ENCODE assay signal across 1 cellular context in genomic region chr6:49453221-49453620, GRCh38.
TF ChIP-seq lines count a peak whose summit lies in the region.

No MANE protein-coding gene starts in this region.

TF ChIP-seq in GM23338, 12 proteins besides CTCF, POLR2A, EP300 and RAD21 (continued from another document):
- TF ChIP-seq, protein P1, sequence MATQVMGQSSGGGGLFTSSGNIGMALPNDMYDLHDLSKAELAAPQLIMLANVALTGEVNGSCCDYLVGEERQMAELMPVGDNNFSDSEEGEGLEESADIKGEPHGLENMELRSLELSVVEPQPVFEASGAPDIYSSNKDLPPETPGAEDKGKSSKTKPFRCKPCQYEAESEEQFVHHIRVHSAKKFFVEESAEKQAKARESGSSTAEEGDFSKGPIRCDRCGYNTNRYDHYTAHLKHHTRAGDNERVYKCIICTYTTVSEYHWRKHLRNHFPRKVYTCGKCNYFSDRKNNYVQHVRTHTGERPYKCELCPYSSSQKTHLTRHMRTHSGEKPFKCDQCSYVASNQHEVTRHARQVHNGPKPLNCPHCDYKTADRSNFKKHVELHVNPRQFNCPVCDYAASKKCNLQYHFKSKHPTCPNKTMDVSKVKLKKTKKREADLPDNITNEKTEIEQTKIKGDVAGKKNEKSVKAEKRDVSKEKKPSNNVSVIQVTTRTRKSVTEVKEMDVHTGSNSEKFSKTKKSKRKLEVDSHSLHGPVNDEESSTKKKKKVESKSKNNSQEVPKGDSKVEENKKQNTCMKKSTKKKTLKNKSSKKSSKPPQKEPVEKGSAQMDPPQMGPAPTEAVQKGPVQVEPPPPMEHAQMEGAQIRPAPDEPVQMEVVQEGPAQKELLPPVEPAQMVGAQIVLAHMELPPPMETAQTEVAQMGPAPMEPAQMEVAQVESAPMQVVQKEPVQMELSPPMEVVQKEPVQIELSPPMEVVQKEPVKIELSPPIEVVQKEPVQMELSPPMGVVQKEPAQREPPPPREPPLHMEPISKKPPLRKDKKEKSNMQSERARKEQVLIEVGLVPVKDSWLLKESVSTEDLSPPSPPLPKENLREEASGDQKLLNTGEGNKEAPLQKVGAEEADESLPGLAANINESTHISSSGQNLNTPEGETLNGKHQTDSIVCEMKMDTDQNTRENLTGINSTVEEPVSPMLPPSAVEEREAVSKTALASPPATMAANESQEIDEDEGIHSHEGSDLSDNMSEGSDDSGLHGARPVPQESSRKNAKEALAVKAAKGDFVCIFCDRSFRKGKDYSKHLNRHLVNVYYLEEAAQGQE (IDR thresholded peaks at IDR 0.05; ENCODE audit: unreplicated experiment): no peak
- no peak for TF ChIP-seq POLR2AphosphoS5 (IDR thresholded peaks at IDR 0.05; ENCODE audit: low read depth)
- TF ChIP-seq STAT1 (IDR thresholded peaks at IDR 0.05; ENCODE audit: unreplicated experiment): no peak
- no peak for TF ChIP-seq JUNB (IDR thresholded peaks at IDR 0.05; ENCODE audit: unreplicated experiment)
- no peak for TF ChIP-seq EZH2phosphoT487 (IDR thresholded peaks at IDR 0.05; ENCODE audit: unreplicated experiment)
